Comparison of ENCODE assay signal across 26 cellular contexts in the genomic region with DNA sequence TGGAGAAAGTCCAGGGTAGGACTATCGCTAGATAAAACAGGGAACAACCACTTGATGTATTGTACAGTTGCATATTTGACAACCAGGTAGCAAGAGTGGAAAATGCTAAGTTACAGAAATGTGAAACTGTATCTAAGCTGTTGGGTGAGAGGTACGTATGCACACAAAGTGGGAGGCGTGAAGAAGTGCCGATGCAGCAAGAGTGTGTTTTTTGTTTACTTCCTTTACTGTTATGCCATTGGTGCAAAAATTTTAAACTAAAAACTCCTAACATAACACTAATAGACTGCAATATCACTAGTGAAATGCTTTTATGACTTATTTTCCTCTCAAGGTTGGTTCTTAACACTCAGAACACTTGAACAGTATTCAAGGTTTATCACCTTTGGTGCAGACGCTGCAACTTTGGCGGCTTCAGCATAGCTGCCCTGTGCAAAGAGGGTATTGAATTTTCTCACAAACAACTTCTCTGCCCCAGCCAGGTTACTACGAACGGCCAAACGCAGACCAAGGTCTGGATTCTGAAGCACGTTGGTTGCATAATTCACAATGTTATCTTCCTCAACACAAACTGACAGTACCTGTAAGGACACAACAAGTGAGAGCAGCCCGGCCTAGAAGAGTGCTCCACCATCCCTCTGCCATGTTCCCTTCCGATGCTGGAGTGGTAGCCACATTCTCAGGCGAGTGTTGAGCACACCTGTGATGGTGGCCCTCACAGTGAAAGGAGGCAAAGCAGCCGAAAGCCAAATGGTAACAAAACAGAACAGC. TPM values are rescaled to one million over a fixed set of nuclear protein-coding genes. Genes with fewer than 3 reads are reported as not detected.
DNase-seq lines count a peak whose midpoint lies in the region; ATAC-seq, FAIRE-seq and TF ChIP-seq lines count a peak whose summit lies in the region.
"Had no signal": no experiment of that assay in that cellular context is flagged by ENCODE, and none has a peak within 500 bp of the region (broad histone marks: within the 10 kb centered on the region; RNA-seq: fewer than 3 reads in every experiment).

No MANE protein-coding gene starts in this region.

- no peak for TF ChIP-seq POLR2A in A549 (IDR thresholded peaks at IDR 0.05; ENCODE audit: low read length)

- no peak overlapping the region for H3K4me2 ChIP-seq in A549
- no peak overlapping the region for H3K4me2 ChIP-seq in neural progenitor cell
- H3K4me2 ChIP-seq: BLaER1 treated with 17β-estradiol and CSF1 and Interleukin-3, amounts not matched to agents 10 nM and 100 nM had no signal

- no peak overlapping the region for H3K27ac ChIP-seq in A549
- H3K27ac ChIP-seq in neural progenitor cell = no peak overlapping the region
- H3K27ac ChIP-seq: 22Rv1; BLaER1 treated with 17β-estradiol and CSF1 and Interleukin-3, amounts not matched to agents 10 nM and 100 nM had no signal

- H3K4me1 Mint-ChIP-seq in neural progenitor cell = no peaks in the 10 kb centered on the region
- H3K4me1 Mint-ChIP-seq in type B pancreatic cell (ENCODE audit: unreplicated experiment) = no peaks in the 10 kb centered on the region
- no peaks in the 10 kb centered on the region for H3K4me1 Mint-ChIP-seq in endothelial cell (ENCODE audit: unreplicated experiment)
- H3K4me1 Mint-ChIP-seq: CD8-positive, alpha-beta memory T cell had no signal

- H3K36me3 ChIP-seq in bronchial epithelial cell (ENCODE audit: control insufficient read depth, insufficient read depth, low read length) (no peaks in the 10 kb centered on the region), neural progenitor cell (no peaks in the 10 kb centered on the region)
- H3K36me3 ChIP-seq: BE2C, HAP-1 had no signal

- no peaks in the 10 kb centered on the region for H4K20me1 ChIP-seq in neural progenitor cell (ENCODE audit: low read depth)
- H4K20me1 ChIP-seq: BLaER1 treated with 17β-estradiol and CSF1 and Interleukin-3, amounts not matched to agents 10 nM and 100 nM had no signal

- H3K79me2 ChIP-seq in neural progenitor cell (ENCODE audit: low read depth) = no peaks in the 10 kb centered on the region

- TF ChIP-seq RAD21 in A549 (conservative IDR thresholded peaks at IDR 0.05 in 1 of 2, IDR thresholded peaks at IDR 0.05 in 1 of 2) = no peak

- H3K4me1 ChIP-seq in A549 = no peaks in the 10 kb centered on the region
- H3K4me1 ChIP-seq in neural progenitor cell = no peaks in the 10 kb centered on the region

- no peak for ATAC-seq in A549
- ATAC-seq: GM12878 had no signal

- H3K36me3 Mint-ChIP-seq in neural progenitor cell (peaks cover 7% of the 10 kb centered on the region), type B pancreatic cell (peaks cover 14% of the 10 kb centered on the region), endothelial cell (ENCODE audit: low read depth, unreplicated experiment) (peaks cover 18% of the 10 kb centered on the region)

- CTCF ChIA-PET in A549 (lab: Yijun Ruan, JAX) = interaction anchor here (1.2 kb wide), 1 partner anchor 12 kb away, joined by 3 read pairs; no protein-coding TSS in a partner anchor

- no peaks in the 10 kb centered on the region for H3K9me3 Mint-ChIP-seq in neural progenitor cell
- no peaks in the 10 kb centered on the region for H3K9me3 Mint-ChIP-seq in type B pancreatic cell
- H3K9me3 Mint-ChIP-seq in endothelial cell (ENCODE audit: unreplicated experiment) = no peaks in the 10 kb centered on the region
- H3K9me3 Mint-ChIP-seq: CD14-positive monocyte; CD4-positive, alpha-beta T cell; CD8-positive, alpha-beta memory T cell; HFFc6 had no signal

- POLR2A ChIA-PET in A549 (lab: Yijun Ruan, JAX) = no interaction called here

- no peak for TF ChIP-seq EP300 in A549 (IDR thresholded peaks at IDR 0.05)

- H3K4me3 Mint-ChIP-seq in neural progenitor cell (no peak overlapping the region), type B pancreatic cell (no peak overlapping the region), endothelial cell (ENCODE audit: unreplicated experiment) (no peak overlapping the region)
- H3K4me3 Mint-ChIP-seq: CD14-positive monocyte; CD4-positive, alpha-beta T cell; CD8-positive, alpha-beta memory T cell; HFFc6 had no signal

- no peak for TF ChIP-seq CTCF in A549 (IDR thresholded peaks at IDR 0.05)
- no peak for TF ChIP-seq CTCF in bronchial epithelial cell (IDR thresholded peaks at IDR 0.05; ENCODE audit: insufficient read depth, low read length, severe bottlenecking)
- no peak for TF ChIP-seq CTCF in neural progenitor cell (IDR thresholded peaks at IDR 0.05)
- no peak for TF ChIP-seq CTCF in type B pancreatic cell (conservative IDR thresholded peaks at IDR 0.05)
- TF ChIP-seq CTCF in endothelial cell (IDR thresholded peaks at IDR 0.05; ENCODE audit: unreplicated experiment) = no peak

- H3K27me3 Mint-ChIP-seq in neural progenitor cell (ENCODE audit: insufficient read depth, low read depth) = no peaks in the 10 kb centered on the region
- H3K27me3 Mint-ChIP-seq in type B pancreatic cell = no peaks in the 10 kb centered on the region
- peaks cover 2% of the 10 kb centered on the region for H3K27me3 Mint-ChIP-seq in endothelial cell (ENCODE audit: unreplicated experiment)
- H3K27me3 Mint-ChIP-seq: CD4-positive, alpha-beta T cell had no signal

- no peaks in the 10 kb centered on the region for H3F3A ChIP-seq in neural progenitor cell (ENCODE audit: low read depth)

- H3K27ac Mint-ChIP-seq in neural progenitor cell = peak overlapping the region; percentile 58
- H3K27ac Mint-ChIP-seq in type B pancreatic cell = no peak overlapping the region
- H3K27ac Mint-ChIP-seq in endothelial cell (ENCODE audit: unreplicated experiment) = no peak overlapping the region
- H3K27ac Mint-ChIP-seq: CD4-positive, alpha-beta T cell; HFFc6 had no signal

- H2AFZ ChIP-seq in neural progenitor cell (replicated peaks) = no peak overlapping the region

- no peak for FAIRE-seq in A549 (lab: Jason Lieb, UNC)
- peak; percentile 50 for FAIRE-seq in bronchial epithelial cell (lab: Jason Lieb, UNC)
- FAIRE-seq: A204.1, D721Med, GM12878, H54 had no signal

- no peak overlapping the region for H3K4me3 ChIP-seq in A549
- no peak overlapping the region for H3K4me3 ChIP-seq in bronchial epithelial cell (ENCODE audit: low read depth, low read length)
- H3K4me3 ChIP-seq in neural progenitor cell = no peak overlapping the region
- H3K4me3 ChIP-seq: BLaER1 treated with 17β-estradiol and CSF1 and Interleukin-3, amounts not matched to agents 10 nM and 100 nM; GM12878; HAP-1 had no signal

- H3K9me3 ChIP-seq in A549 (no peaks in the 10 kb centered on the region), neural progenitor cell (ENCODE audit: low read depth) (no peaks in the 10 kb centered on the region)
- H3K9me3 ChIP-seq: BE2C, HAP-1 had no signal

- WGBS in A549 (ENCODE audit: missing lambda C conversion rate) = 91% methylated on average over 14 of the region's 14 CpGs

- DNase-seq in A549 (ENCODE audit: low read depth in 1 of 2, low spot score in 1 of 2) (no peak), bronchial epithelial cell (ENCODE audit: low read depth) (no peak), neural progenitor cell (ENCODE audit: low spot score) (no peak), type B pancreatic cell (ENCODE audit: extremely low spot score, unreplicated experiment) (peak; percentile 24), T-helper 2 cell (no peak), endothelial cell (ENCODE audit: low spot score) (no peak), cerebellum (ENCODE audit: low spot score) (no peak)
- DNase-seq: ACHN; AML-193; BE2C; CD4-positive, alpha-beta T cell; CD8-positive, alpha-beta memory T cell; DMS 273 treated with DMSO at 0.1 percent for 48 hours; DMS79; EL; GDM1; GOT3; HFFc6 had no signal

- H3K27me3 ChIP-seq in bronchial epithelial cell (ENCODE audit: control insufficient read depth, insufficient read depth, low read length) (no peaks in the 10 kb centered on the region), neural progenitor cell (no peaks in the 10 kb centered on the region)
- H3K27me3 ChIP-seq: BE2C; BLaER1 treated with 17β-estradiol and CSF1 and Interleukin-3, amounts not matched to agents 10 nM and 100 nM had no signal

- no peak overlapping the region for H3K9ac ChIP-seq in neural progenitor cell
- H3K9ac ChIP-seq: BLaER1 treated with 17β-estradiol and CSF1 and Interleukin-3, amounts not matched to agents 10 nM and 100 nM had no signal

TF ChIP-seq in A549, 52 proteins besides CTCF, POLR2A, EP300 and RAD21:
- TF ChIP-seq JUN (IDR thresholded peaks at IDR 0.05) (no peak), SMC3 (IDR thresholded peaks at IDR 0.05) (no peak), MAX (IDR thresholded peaks at IDR 0.05) (no peak), MAFK (IDR thresholded peaks at IDR 0.05; ENCODE audit: partially characterized antibody) (peak; percentile 2), RARB (CRISPR knock-in tag; IDR thresholded peaks at IDR 0.05) (no peak)

RNA-seq across cellular contexts. Expression of gene SLC25A1, which starts 55.8 kb away (rescaled TPM):
- polyA plus RNA-seq in A549 (2011; rRNA removed) (11.4 and 14.9 TPM in 2 replicates), A549 (2017; fragmentation: RNase III; extraction: RNeasy Plus Mini Kit Qiagen cat#74134 plus additional on column Dnase treatment) (48.3 to 61.7 TPM (median 60.1 TPM) in 3 replicates)
- polyA plus RNA-seq in A549 (2012; cell fraction: cytosol; rRNA removed) = 36.9 and 49.9 TPM in 2 replicates
- 75.2 and 76.2 TPM in 2 replicates for polyA plus RNA-seq in A549 (2012; cell fraction: nucleus; rRNA removed)
- polyA minus RNA-seq in A549 (2011; rRNA and poly(A)+ RNA removed) = 20.9 and 21.0 TPM in 2 replicates
- total RNA-seq in bronchial epithelial cell (62.3 and 71.6 TPM in 2 replicates), neural progenitor cell (ENCODE audit: low replicate concordance) (28.6 and 97.0 TPM in 2 replicates), type B pancreatic cell (ENCODE audit: low replicate concordance) (83.2 and 94.4 TPM in 2 replicates), endothelial cell (ENCODE audit: unreplicated experiment) (79.2 TPM), cerebellum (16.3 TPM)

RNA-seq across cellular contexts. Expression of gene CLTCL1, which starts 57.2 kb away (rescaled TPM):
- polyA plus RNA-seq in A549 (2011; rRNA removed) (8.6 and 13.0 TPM in 2 replicates), A549 (2017; fragmentation: RNase III; extraction: RNeasy Plus Mini Kit Qiagen cat#74134 plus additional on column Dnase treatment) (10.6 to 12.0 TPM (median 11.6 TPM) in 3 replicates)
- 11.5 and 15.8 TPM in 2 replicates for polyA plus RNA-seq in A549 (2012; cell fraction: cytosol; rRNA removed)
- polyA plus RNA-seq in A549 (2012; cell fraction: nucleus; rRNA removed) = 57.2 and 61.3 TPM in 2 replicates
- polyA minus RNA-seq in A549 (2011; rRNA and poly(A)+ RNA removed) = 31.3 and 41.0 TPM in 2 replicates
- total RNA-seq in bronchial epithelial cell (13.7 and 20.2 TPM in 2 replicates), neural progenitor cell (ENCODE audit: low replicate concordance) (7.9 and 13.7 TPM in 2 replicates), type B pancreatic cell (ENCODE audit: low replicate concordance) (2.4 and 11.6 TPM in 2 replicates), endothelial cell (ENCODE audit: unreplicated experiment) (13.5 TPM), cerebellum (14.1 TPM)
